In genomic region chr21:15159382-15160020, GRCh38 we compare ENCODE assay signal across 13 cellular contexts.
DNase-seq lines count a peak whose midpoint lies in the region; ATAC-seq and TF ChIP-seq lines count a peak whose summit lies in the region.
"Had no signal": no experiment of that assay in that cellular context is flagged by ENCODE, and none has a peak within 500 bp of the region (broad histone marks: within the 10 kb centered on the region; RNA-seq: fewer than 3 reads in every experiment).

No MANE protein-coding gene starts in this region.

- no peak overlapping the region for H3K27ac Mint-ChIP-seq in effector memory CD8-positive, alpha-beta T cell
- H3K27ac Mint-ChIP-seq: activated T-helper 1 cell treated with anti-CD3 and anti-CD28 coated beads, Interleukin-12 subunit alpha, Interleukin-12 subunit beta, Interleukin-2, Interleukin-4 antibody, amounts not matched to agents 30 ng/mL and 10 ng/mL and 1 ng/mL, durations not matched to agents 14 hours and 24 hours and 36 hours; CD4-positive, CD25-positive, alpha-beta regulatory T cell; type B pancreatic cell had no signal

- peaks cover 2 to 6% of the 10 kb centered on the region in 2 donors for H3K9me3 Mint-ChIP-seq in effector memory CD8-positive, alpha-beta T cell

- H3K27ac ChIP-seq in gastroesophageal sphincter, result no peak overlapping the region
- H3K27ac ChIP-seq: gastrocnemius medialis had no signal

- H3K36me3 Mint-ChIP-seq in effector memory CD8-positive, alpha-beta T cell (ENCODE audit: insufficient read depth), result no peaks in the 10 kb centered on the region
- H3K36me3 Mint-ChIP-seq: CD4-positive, CD25-positive, alpha-beta regulatory T cell had no signal

- H3K4me3 ChIP-seq in gastroesophageal sphincter, result no peak overlapping the region
- H3K4me3 ChIP-seq: gastrocnemius medialis, lung had no signal

- DNase-seq in NCI-H226, result peak; percentile 55
- peak; percentile 64 for DNase-seq in iris pigment epithelial cell (ENCODE audit: low read depth)
- DNase-seq in RKO (ENCODE audit: low spot score), result no peak
- DNase-seq in glomerular visceral epithelial cell (ENCODE audit: extremely low spot score), result no peak
- DNase-seq in effector memory CD8-positive, alpha-beta T cell, result no peak
- DNase-seq: CD4-positive, CD25-positive, alpha-beta regulatory T cell; gastrocnemius medialis had no signal

- TF ChIP-seq POLR2A in gastroesophageal sphincter (IDR thresholded peaks at IDR 0.05), result no peak

- peaks cover 0 to 3% (median 0%) of the 10 kb centered on the region in 3 donors for H3K4me1 ChIP-seq in gastroesophageal sphincter

- ATAC-seq in GM18868 (IDR thresholded peaks at IDR 0.05; ENCODE audit: unreplicated experiment) (peak; percentile 96), HG02642 (IDR thresholded peaks at IDR 0.05; ENCODE audit: poor library complexity, unreplicated experiment) (peak; percentile 64), gastroesophageal sphincter (no peak)
- ATAC-seq in effector memory CD8-positive, alpha-beta T cell (replicated peaks), result no peak
- ATAC-seq: gastrocnemius medialis had no signal

- no peak for TF ChIP-seq CTCF in gastroesophageal sphincter (IDR thresholded peaks at IDR 0.05)

- H3K4me3 Mint-ChIP-seq in effector memory CD8-positive, alpha-beta T cell, result no peak overlapping the region
- H3K4me3 Mint-ChIP-seq: activated T-helper 1 cell treated with anti-CD3 and anti-CD28 coated beads, Interleukin-12 subunit alpha, Interleukin-12 subunit beta, Interleukin-2, Interleukin-4 antibody, amounts not matched to agents 30 ng/mL and 10 ng/mL and 1 ng/mL, durations not matched to agents 14 hours and 24 hours and 36 hours; CD4-positive, CD25-positive, alpha-beta regulatory T cell; type B pancreatic cell had no signal

- H3K4me1 Mint-ChIP-seq in effector memory CD8-positive, alpha-beta T cell (ENCODE audit: low read depth in 2 of 2), result peaks cover 0 to 7% of the 10 kb centered on the region in 2 donors
- H3K4me1 Mint-ChIP-seq: CD4-positive, CD25-positive, alpha-beta regulatory T cell had no signal

- H3K9me3 ChIP-seq in gastroesophageal sphincter, result no peaks in the 10 kb centered on the region
- H3K9me3 ChIP-seq: gastrocnemius medialis had no signal

- H3K27me3 Mint-ChIP-seq in effector memory CD8-positive, alpha-beta T cell, result peaks cover 5 to 21% of the 10 kb centered on the region in 2 donors
- H3K27me3 Mint-ChIP-seq: type B pancreatic cell had no signal

- H3K36me3 ChIP-seq in gastroesophageal sphincter, result no peaks in the 10 kb centered on the region
- H3K36me3 ChIP-seq: gastrocnemius medialis had no signal

- no peaks in the 10 kb centered on the region for H3K27me3 ChIP-seq in gastroesophageal sphincter
- H3K27me3 ChIP-seq: gastrocnemius medialis had no signal

- TF ChIP-seq EP300 in gastroesophageal sphincter (IDR thresholded peaks at IDR 0.05), result no peak

- WGBS in gastroesophageal sphincter (ENCODE audit: low coverage in 1 of 2), 2 donors, result 40 to 59% methylated on average over 2 of the region's 2 CpGs

Comparison
In these comparisons a context has a peak if more than half of its experiments do, and no peak if none do; other contexts are left out.
1. ATAC-seq: peak in GM18868 (single experiment) and HG02642 (single experiment); none in gastroesophageal sphincter (single experiment) and effector memory CD8-positive, alpha-beta T cell (single experiment).
2. DNase-seq: peak in NCI-H226 (single experiment) and iris pigment epithelial cell (single experiment); none in RKO (single experiment), glomerular visceral epithelial cell (single experiment) and effector memory CD8-positive, alpha-beta T cell (0 of 3).